ENCODE assay signal across 15 cellular contexts in the genomic region with DNA sequence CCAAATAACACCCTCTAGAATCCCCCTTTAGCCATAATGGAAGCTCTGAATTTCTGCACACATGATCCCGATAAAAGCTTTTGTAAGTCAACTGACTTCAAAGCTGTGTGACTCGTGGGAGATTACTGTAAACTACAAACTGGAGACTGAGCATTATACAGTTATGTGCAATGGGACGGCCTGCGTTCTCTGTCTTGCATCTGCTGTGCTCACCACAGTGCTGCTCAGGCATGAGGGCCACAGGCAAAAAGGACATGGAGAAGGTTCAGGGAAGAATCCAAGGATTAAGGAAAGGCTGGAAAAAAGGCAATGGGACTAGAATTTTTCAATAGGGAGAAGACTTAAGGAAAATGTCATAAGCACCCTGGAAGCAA.
DNase-seq lines count a peak whose midpoint lies in the region; TF ChIP-seq lines count a peak whose summit lies in the region.
"Had no signal": no experiment of that assay in that cellular context is flagged by ENCODE, and none has a peak within 500 bp of the region (broad histone marks: within the 10 kb centered on the region; RNA-seq: fewer than 3 reads in every experiment).

No MANE protein-coding gene starts in this region.

- H3K27ac ChIP-seq in WERI-Rb-1 (peak overlapping the region; percentile 48), parathyroid adenoma (peak overlapping the region; percentile 78)
- H3K27ac ChIP-seq: A549, BLaER1, SJSA1 had no signal

- no peaks in the 10 kb centered on the region for H3K27me3 ChIP-seq in WERI-Rb-1 (ENCODE audit: insufficient read depth, low read depth, severe bottlenecking)
- H3K27me3 ChIP-seq in parathyroid adenoma (ENCODE audit: control insufficient read depth, insufficient read depth, low read length), result no peaks in the 10 kb centered on the region
- H3K27me3 ChIP-seq: BLaER1, SJSA1 had no signal

- DNase-seq in COLO829 (ENCODE audit: low spot score) (peak; percentile 13), WERI-Rb-1 (no peak), glutamatergic neuron (no peak), DMS 273 treated with DMSO at 0.1 percent for 48 hours (lab: John Stamatoyannopoulos, UW) (no peak), NCI-H1436 (lab: John Stamatoyannopoulos, UW) (no peak), 8988T (no peak), Calu3 (no peak)
- DNase-seq: CD4-positive, alpha-beta memory T cell; KG1; NCI-H1930; NCI-H2171 had no signal

- H3K4me3 ChIP-seq in WERI-Rb-1 (ENCODE audit: low read depth, low read length), result no peak overlapping the region
- no peak overlapping the region for H3K4me3 ChIP-seq in parathyroid adenoma (ENCODE audit: low read depth, low read length)
- H3K4me3 ChIP-seq: A549, BLaER1, SJSA1 had no signal

- H3K36me3 Mint-ChIP-seq in glutamatergic neuron (ENCODE audit: unreplicated experiment), result peaks cover 6% of the 10 kb centered on the region
- peaks cover 5% of the 10 kb centered on the region for H3K36me3 Mint-ChIP-seq in Calu3 (ENCODE audit: insufficient read depth, unreplicated experiment)

- no peak overlapping the region for H3K4me2 ChIP-seq in parathyroid adenoma (ENCODE audit: low read length)
- H3K4me2 ChIP-seq: A549, BLaER1 had no signal

- CTCF ChIA-PET in Calu3 (lab: Charles Lee), result no interaction called here

- H3K36me3 ChIP-seq in WERI-Rb-1 (peaks cover 3% of the 10 kb centered on the region), parathyroid adenoma (ENCODE audit: control insufficient read depth, insufficient read depth, low read length) (no peaks in the 10 kb centered on the region)
- H3K36me3 ChIP-seq: SJSA1 had no signal

- H3K79me2 ChIP-seq in parathyroid adenoma, result no peaks in the 10 kb centered on the region

- H3K9ac ChIP-seq in parathyroid adenoma, result no peak overlapping the region
- H3K9ac ChIP-seq: BLaER1 had no signal

- H3K27me3 Mint-ChIP-seq in glutamatergic neuron (ENCODE audit: unreplicated experiment) (peaks cover 6% of the 10 kb centered on the region), Calu3 (ENCODE audit: unreplicated experiment) (no peaks in the 10 kb centered on the region)
- H3K27me3 Mint-ChIP-seq: CD4-positive, alpha-beta memory T cell had no signal

- H3K4me3 Mint-ChIP-seq in glutamatergic neuron (ENCODE audit: unreplicated experiment) (no peak overlapping the region), Calu3 (ENCODE audit: low read depth, unreplicated experiment) (no peak overlapping the region)
- H3K4me3 Mint-ChIP-seq: CD4-positive, alpha-beta memory T cell had no signal

- no peak for TF ChIP-seq CTCF in WERI-Rb-1 (IDR thresholded peaks at IDR 0.05; ENCODE audit: low read depth, low read length)
- no peak for TF ChIP-seq CTCF in glutamatergic neuron (IDR thresholded peaks at IDR 0.05; ENCODE audit: partially characterized antibody, unreplicated experiment)
- no peak for TF ChIP-seq CTCF in parathyroid adenoma (IDR thresholded peaks at IDR 0.05)
- TF ChIP-seq CTCF in Calu3 (IDR thresholded peaks at IDR 0.05; ENCODE audit: unreplicated experiment), result no peak

- peaks cover 11% of the 10 kb centered on the region for H3K4me1 ChIP-seq in parathyroid adenoma

- H3K4me1 Mint-ChIP-seq in glutamatergic neuron (ENCODE audit: low read depth, unreplicated experiment) (peaks cover 24% of the 10 kb centered on the region), Calu3 (ENCODE audit: low read depth, unreplicated experiment) (peaks cover 19% of the 10 kb centered on the region)

- H3K27ac Mint-ChIP-seq in glutamatergic neuron (ENCODE audit: unreplicated experiment) (peak overlapping the region; percentile 18), Calu3 (ENCODE audit: unreplicated experiment) (no peak overlapping the region)
- H3K27ac Mint-ChIP-seq: CD4-positive, alpha-beta memory T cell had no signal

- BruUV-seq in Calu3 (replicated peaks; lab: Mats Ljungman, UMichigan), result no TSS peak

- H3K9me3 ChIP-seq in WERI-Rb-1 (ENCODE audit: severe bottlenecking), result no peaks in the 10 kb centered on the region
- H3K9me3 ChIP-seq in parathyroid adenoma (ENCODE audit: control insufficient read depth, low read length), result no peaks in the 10 kb centered on the region
- H3K9me3 ChIP-seq: A549, BLaER1, SJSA1 had no signal

- H2AFZ ChIP-seq in parathyroid adenoma, result peak overlapping the region; percentile 46

- intact Hi-C loops in Calu3 (cut with micrococcal nuclease; ENCODE audit: unreplicated experiment), result no loop called here

- peaks cover 3% of the 10 kb centered on the region for H3K9me3 Mint-ChIP-seq in glutamatergic neuron (ENCODE audit: unreplicated experiment)
- H3K9me3 Mint-ChIP-seq in Calu3 (ENCODE audit: low read depth, unreplicated experiment), result no peaks in the 10 kb centered on the region
- H3K9me3 Mint-ChIP-seq: CD4-positive, alpha-beta memory T cell had no signal
